Comparison of ENCODE assay signal across 13 cellular contexts in genomic region chr5:108530706-108531105, GRCh38.
A peak's percentile ranks its signal among the peaks of the same experiment; 100 is the strongest.
DNase-seq lines count a peak whose midpoint lies in the region; TF ChIP-seq lines count a peak whose summit lies in the region.
"Had no signal": no experiment of that assay in that cellular context is flagged by ENCODE, and none has a peak within 500 bp of the region (broad histone marks: within the 10 kb centered on the region; RNA-seq: fewer than 3 reads in every experiment).

No MANE protein-coding gene starts in this region.

- H3K4me3 ChIP-seq in Caco-2 (ENCODE audit: low read depth, low read length) (no peak overlapping the region), brain microvascular endothelial cell (ENCODE audit: low read depth, low read length) (no peak overlapping the region), mesodermal cell (ENCODE audit: extremely low read depth, insufficient read depth, low read length, poor library complexity, severe bottlenecking) (no peak overlapping the region), coronary artery (no peak overlapping the region)

- CTCF ChIA-PET in Caco-2 (lab: Charles Lee): no interaction called here

- peaks cover 36% of the 10 kb centered on the region for H3K9me3 ChIP-seq in Caco-2
- H3K9me3 ChIP-seq in mesodermal cell (ENCODE audit: control insufficient read depth, low read length): peaks cover 22% of the 10 kb centered on the region
- H3K9me3 ChIP-seq: BE2C had no signal

- DNase-seq in Caco-2 (no peak), brain microvascular endothelial cell (no peak), type B pancreatic cell (ENCODE audit: extremely low spot score, unreplicated experiment) (no peak), substantia nigra (lab: John Stamatoyannopoulos, UW) (no peak), coronary artery (ENCODE audit: low spot score) (no peak), anterior cingulate cortex (lab: John Stamatoyannopoulos, UW) (no peak)
- DNase-seq: BE2C; CD4-positive, alpha-beta memory T cell; DMS153; DMS79 treated with DMSO at 0.1 percent for 48 hours; EL had no signal

- H3K27me3 ChIP-seq in Caco-2 (replicated peaks; ENCODE audit: control insufficient read depth, insufficient read depth, low read length): no peaks in the 10 kb centered on the region
- no peaks in the 10 kb centered on the region for H3K27me3 ChIP-seq in brain microvascular endothelial cell (replicated peaks)
- H3K27me3 ChIP-seq: BE2C had no signal

- TF ChIP-seq CTCF in Caco-2 (IDR thresholded peaks at IDR 0.05; ENCODE audit: insufficient read depth in 1 of 2, low read depth in 1 of 2, low read length in 1 of 2, severe bottlenecking in 1 of 2, unreplicated experiment in 1 of 2) (no peak), brain microvascular endothelial cell (IDR thresholded peaks at IDR 0.05; ENCODE audit: low read depth, low read length, missing control alignments) (no peak), type B pancreatic cell (conservative IDR thresholded peaks at IDR 0.05) (no peak), coronary artery (IDR thresholded peaks at IDR 0.05) (no peak)

- H3K36me3 ChIP-seq in Caco-2 (ENCODE audit: control insufficient read depth, insufficient read depth, low read length): no peaks in the 10 kb centered on the region
- H3K36me3 ChIP-seq in brain microvascular endothelial cell (replicated peaks): no peaks in the 10 kb centered on the region
- peaks cover 5% of the 10 kb centered on the region for H3K36me3 ChIP-seq in mesodermal cell (ENCODE audit: control insufficient read depth, insufficient read depth, low read length)
- H3K36me3 ChIP-seq: BE2C had no signal

- H3K27ac Mint-ChIP-seq in Caco-2 (ENCODE audit: unreplicated experiment) (peak overlapping the region; percentile 88), type B pancreatic cell (peak overlapping the region; percentile 10)
- H3K27ac Mint-ChIP-seq: CD4-positive, alpha-beta memory T cell had no signal

- H3K27me3 Mint-ChIP-seq in Caco-2 (ENCODE audit: insufficient read depth, unreplicated experiment): no peaks in the 10 kb centered on the region
- H3K27me3 Mint-ChIP-seq in type B pancreatic cell: peaks cover 37% of the 10 kb centered on the region

- in situ Hi-C loops in brain microvascular endothelial cell (cut with HindIII; ENCODE audit: low pct_ligation_motif_present, low sequenced_read_pairs): no loop called here

- 90 to 94% methylated on average over 3 to 5 of the region's 5 CpGs for WGBS in mesodermal cell (ENCODE audit: insufficient coverage in 2 of 2), 2 experiments

- H3K4me1 ChIP-seq in Caco-2 (peaks cover 23% of the 10 kb centered on the region), mesodermal cell (ENCODE audit: control insufficient read depth, insufficient read depth, low read length, poor library complexity, severe bottlenecking) (peaks cover 11% of the 10 kb centered on the region)
- H3K4me1 ChIP-seq: BE2C had no signal

- peak overlapping the region; percentile 27 for H3K4me3 Mint-ChIP-seq in Caco-2 (ENCODE audit: unreplicated experiment)
- H3K4me3 Mint-ChIP-seq in type B pancreatic cell: no peak overlapping the region
- H3K4me3 Mint-ChIP-seq: CD4-positive, alpha-beta memory T cell had no signal

- no TSS peak for BruUV-seq in Caco-2 (replicated peaks; lab: Mats Ljungman, UMichigan)

- POLR2A ChIA-PET in Caco-2 (lab: Charles Lee): no interaction called here

- peak overlapping the region; percentile 50 for H3K27ac ChIP-seq in brain microvascular endothelial cell
- H3K27ac ChIP-seq in mesodermal cell (ENCODE audit: low read depth, low read length, severe bottlenecking): peak overlapping the region; percentile 74
- no peak overlapping the region for H3K27ac ChIP-seq in substantia nigra (ENCODE audit: low read depth, low read length, poor library complexity, severe bottlenecking)
- no peak overlapping the region for H3K27ac ChIP-seq in coronary artery
- H3K27ac ChIP-seq: C4-2B had no signal

- H3K9me3 Mint-ChIP-seq in Caco-2 (ENCODE audit: unreplicated experiment) (peaks cover 59% of the 10 kb centered on the region), type B pancreatic cell (peaks cover 31% of the 10 kb centered on the region)

- intact Hi-C loops in Caco-2 (cut with micrococcal nuclease; ENCODE audit: unreplicated experiment): no loop called here

- H3K4me1 Mint-ChIP-seq in Caco-2 (ENCODE audit: low read depth, unreplicated experiment) (peaks cover 25% of the 10 kb centered on the region), type B pancreatic cell (ENCODE audit: unreplicated experiment) (peaks cover 7% of the 10 kb centered on the region)
- H3K4me1 Mint-ChIP-seq: CD4-positive, alpha-beta memory T cell had no signal

- H3K36me3 Mint-ChIP-seq in Caco-2 (ENCODE audit: insufficient read depth, unreplicated experiment): peaks cover 20% of the 10 kb centered on the region
- no peaks in the 10 kb centered on the region for H3K36me3 Mint-ChIP-seq in type B pancreatic cell

Comparison
In these comparisons a context has a peak if more than half of its experiments do, and no peak if none do; other contexts are left out.
1. H3K27ac ChIP-seq: peak in brain microvascular endothelial cell (single experiment) and mesodermal cell (single experiment); none in substantia nigra (single experiment) and coronary artery (0 of 2).